ENCODE assay signal across 14 cellular contexts in the genomic region with DNA sequence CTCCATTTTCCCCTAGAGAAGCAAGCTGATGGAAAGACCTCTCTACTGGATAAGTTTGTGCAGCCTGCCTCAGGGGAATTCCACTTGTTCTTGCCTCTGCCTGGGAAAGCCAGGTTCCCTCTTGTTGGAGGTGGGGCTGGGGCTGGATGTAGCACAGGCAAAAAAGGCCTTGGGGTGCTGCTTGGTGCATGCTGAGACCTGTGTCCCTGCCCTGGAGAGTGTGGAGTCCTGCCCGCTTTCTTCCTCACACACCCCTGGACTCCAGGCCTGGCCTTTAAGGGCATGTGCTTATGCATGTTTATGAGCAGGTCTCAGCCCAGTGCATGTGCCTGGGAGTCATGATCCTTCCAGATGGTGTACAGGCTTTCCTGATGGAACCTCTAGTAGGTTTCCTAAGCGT. TPM values are rescaled to one million over a fixed set of nuclear protein-coding genes. Genes with fewer than 3 reads are reported as not detected.
A peak's percentile ranks its signal among the peaks of the same experiment; 100 is the strongest.
DNase-seq lines count a peak whose midpoint lies in the region; ATAC-seq and TF ChIP-seq lines count a peak whose summit lies in the region.
"Had no signal": no experiment of that assay in that cellular context is flagged by ENCODE, and none has a peak within 500 bp of the region (broad histone marks: within the 10 kb centered on the region; RNA-seq: fewer than 3 reads in every experiment).

No MANE protein-coding gene starts in this region.

- peak; percentile 87 for ATAC-seq in esophagus mucosa
- ATAC-seq: activated naive CD8-positive, alpha-beta T cell treated with anti-CD3 and anti-CD28 coated beads, Interleukin-2, amount 50 U/mL, for 24 hours had no signal

- TF ChIP-seq CTCF in RWPE1 (conservative IDR thresholded peaks at IDR 0.05; ENCODE audit: low read depth), result no peak

- 89 to 100% methylated on average over 2 of the region's 2 CpGs for WGBS in GM23248 (ENCODE audit: low coverage in 1 of 2, low lambda C conversion rate in 2 of 2, missing lambda C conversion rate in 2 of 2), 2 experiments

- H3K79me2 ChIP-seq in GM23248 (ENCODE audit: insufficient read depth), result peaks cover 32% of the 10 kb centered on the region

- peaks cover 17% of the 10 kb centered on the region for H3F3A ChIP-seq in GM23248 (ENCODE audit: insufficient read depth)

- POLR2A ChIA-PET in RWPE1 (lab: Yijun Ruan, JAX; ENCODE audit: low non-redundant PET), result no interaction called here

- no peaks in the 10 kb centered on the region for H3K36me3 ChIP-seq in GM23248 (ENCODE audit: low read depth)

- no peaks in the 10 kb centered on the region for H3K27me3 ChIP-seq in GM23248 (replicated peaks; ENCODE audit: insufficient read depth)
- H3K27me3 ChIP-seq: heart right ventricle, Peyer's patch had no signal

- H3K9me2 ChIP-seq in GM23248 (ENCODE audit: insufficient read depth), result no peaks in the 10 kb centered on the region

- no peak overlapping the region for H3K4me2 ChIP-seq in GM23248 (ENCODE audit: unreplicated experiment)

- no peaks in the 10 kb centered on the region for H3K9me3 ChIP-seq in GM23248 (ENCODE audit: low read depth)
- H3K9me3 ChIP-seq: heart right ventricle, Peyer's patch had no signal

- H4K20me1 ChIP-seq in GM23248 (ENCODE audit: insufficient read depth), result no peaks in the 10 kb centered on the region

- CTCF ChIA-PET in RWPE1 (lab: Yijun Ruan, JAX), result interaction anchor here (0.7 to 1.4 kb wide), 2 partner anchors 29 to 30 kb away, joined by 5 to 7 read pairs; a partner anchor contains a TSS

- in situ Hi-C loops in GM23248 (cut with MboI), result no loop called here

- peak; percentile 94 for DNase-seq in HPDE6-E6E7 (ENCODE audit: extremely low spot score)
- peak; percentile 92 for DNase-seq in RWPE1 (ENCODE audit: low spot score)
- peak; percentile 50 for DNase-seq in renal cortical epithelial cell (ENCODE audit: low read depth)
- no peak for DNase-seq in GM23248
- no peak for DNase-seq in stimulated activated CD4-positive, alpha-beta T cell treated with anti-CD3 and anti-CD28 coated beads, Interleukin-4, amount 100 ng/mL, for 24 hours
- DNase-seq in activated CD4-positive, alpha-beta T cell treated with anti-CD3 and anti-CD28 coated beads, Interleukin-2, amount 50 U/mL, for 1 hour, result no peak
- DNase-seq: activated CD4-positive, alpha-beta memory T cell treated with anti-CD3 and anti-CD28 coated beads, Interleukin-2, amount 10 ng/mL, durations not matched to agents 7 days and 5 days; activated naive CD8-positive, alpha-beta T cell treated with anti-CD3 and anti-CD28 coated beads, Interleukin-2, amount 50 U/mL, for 24 hours; effector CD4-positive, alpha-beta T cell; heart right ventricle; MM.1S; NCI-H446; Peyer's patch had no signal

- H3K27ac ChIP-seq in RWPE1 (peak overlapping the region; percentile 97), GM23248 (no peak overlapping the region)
- H3K27ac ChIP-seq: heart right ventricle had no signal

- H3K9ac ChIP-seq in GM23248, result no peak overlapping the region

- H2AFZ ChIP-seq in GM23248, result no peak overlapping the region

- no peak overlapping the region for H3K4me3 ChIP-seq in GM23248
- H3K4me3 ChIP-seq: heart right ventricle, Peyer's patch had no signal

- H3K4me1 ChIP-seq in GM23248 (ENCODE audit: insufficient read depth), result peaks cover 20% of the 10 kb centered on the region

RNA-seq across cellular contexts. Expression of a gene that starts 23.5 kb away (rescaled TPM):
- total RNA-seq in esophagus mucosa, result 35.4 TPM
- total RNA-seq in renal cortical epithelial cell, result 4.4 and 6.6 TPM in 2 replicates
- total RNA-seq in GM23248 (2014; rRNA removed; shearing (Covaris generic)), result 1.3 and 11.7 TPM in 2 replicates
- 3.5 and 5.3 TPM in 2 replicates for polyA plus RNA-seq in GM23248 (2016; fragmentation: Nextera tagmentation; extraction: Ambion mirVana)

RNA-seq across cellular contexts. Expression of a gene that starts 30.1 kb away (rescaled TPM):
- total RNA-seq in esophagus mucosa (26.1 TPM), renal cortical epithelial cell (8.9 and 18.9 TPM in 2 replicates)
- total RNA-seq in GM23248 (2014; rRNA removed; shearing (Covaris generic)), result 8.5 and 12.3 TPM in 2 replicates
- polyA plus RNA-seq in GM23248 (2016; fragmentation: Nextera tagmentation; extraction: Ambion mirVana), result 4.4 and 5.2 TPM in 2 replicates

RNA-seq across cellular contexts. Expression of a gene that starts 34.3 kb away (rescaled TPM):
- total RNA-seq in esophagus mucosa, result 23.6 TPM
- total RNA-seq in renal cortical epithelial cell, result 0.52 and 0.80 TPM in 2 replicates
- total RNA-seq in GM23248 (2014; rRNA removed; shearing (Covaris generic)), result 1.4 TPM in 1 of 2 replicates, not detected in the other
- polyA plus RNA-seq in GM23248 (2016; fragmentation: Nextera tagmentation; extraction: Ambion mirVana), result 1.1 and 1.6 TPM in 2 replicates

Comparison
In these comparisons a context has a peak if more than half of its experiments do, and no peak if none do; other contexts are left out.
1. DNase-seq: peak in HPDE6-E6E7 (single experiment), RWPE1 (single experiment) and renal cortical epithelial cell (single experiment); none in GM23248 (single experiment), stimulated activated CD4-positive, alpha-beta T cell treated with anti-CD3 and anti-CD28 coated beads, Interleukin-4, amount 100 ng/mL, for 24 hours (single experiment) and activated CD4-positive, alpha-beta T cell treated with anti-CD3 and anti-CD28 coated beads, Interleukin-2, amount 50 U/mL, for 1 hour (single experiment).
2. RNA of a gene that starts 34.3 kb away (total RNA-seq): 23.6 TPM in esophagus mucosa (single experiment); 1.4 TPM in GM23248 and 0.52 to 0.80 TPM in renal cortical epithelial cell; every median in the first group is over 10 times any median in the second.